ENCODE assay signal across 8 cellular contexts in genomic region chrX:57908972-57909594, GRCh38. TPM values are rescaled to one million over a fixed set of nuclear protein-coding genes. Genes with fewer than 3 reads are reported as not detected.
DNase-seq lines count a peak whose midpoint lies in the region; ATAC-seq and TF ChIP-seq lines count a peak whose summit lies in the region.
"Not testable (repeated sequence)": the region's sequence is repeated elsewhere in the genome, so short reads cannot be mapped to it uniquely, and the experiment has no call there.

No MANE protein-coding gene starts in this region.

- CTCF ChIA-PET in HCT116 (lab: Charles Lee), result not testable (repeated sequence)

- TF ChIP-seq CTCF in HCT116 (IDR thresholded peaks at IDR 0.05 in 2 of 3, conservative IDR thresholded peaks at IDR 0.05 in 1 of 3; ENCODE audit: borderline replicate concordance in 1 of 3, insufficient read depth in 1 of 3, low read depth in 2 of 3, low read length in 2 of 3); heart left ventricle (IDR thresholded peaks at IDR 0.05): not testable (repeated sequence)

- H3K9ac ChIP-seq in BLaER1 treated with 17β-estradiol and CSF1 and Interleukin-3, amounts not matched to agents 10 nM and 100 nM, result peak overlapping the region in 9 of 11 experiments; percentile 71 to 85 (median 83); a peak in 13 of 22 replicates
- H3K9ac ChIP-seq in HCT116 (ENCODE audit: low read length), result peak overlapping the region; percentile 60; the same call in 1 of the 2 replicates

- H3K4me3 Mint-ChIP-seq in activated T-cell treated with anti-CD3 and anti-CD28 coated beads, Interleukin-2, amount 50 U/mL, for 24 hours, result peak overlapping the region; percentile 51
- peak overlapping the region; percentile 22 to 74 (median 44) for H3K4me3 Mint-ChIP-seq in naive B cell

- not testable (repeated sequence) for DNase-seq in HCT116 (ENCODE audit: low read depth, low spot score); activated T-cell treated with anti-CD3 and anti-CD28 coated beads, Interleukin-2, amount 50 U/mL, for 24 hours; heart left ventricle
- DNase-seq in NCI-H748 (lab: John Stamatoyannopoulos, UW; ENCODE audit: unreplicated experiment) (peak; percentile 86), cerebellum (ENCODE audit: low spot score) (peak; percentile 8), naive B cell (peak; percentile 3)

- H4K20me1 ChIP-seq in BLaER1 treated with 17β-estradiol and CSF1 and Interleukin-3, amounts not matched to agents 10 nM and 100 nM; HCT116 (ENCODE audit: insufficient read depth): not testable (repeated sequence)

- H3K9me2 ChIP-seq in HCT116 (ENCODE audit: insufficient read depth), result not testable (repeated sequence)

- not testable (repeated sequence) for BruUV-seq in HCT116 (replicated peaks; lab: Mats Ljungman, UMichigan)

- H3K27me3 Mint-ChIP-seq in activated T-cell treated with anti-CD3 and anti-CD28 coated beads, Interleukin-2, amount 50 U/mL, for 24 hours, result peaks cover 23% of the 10 kb centered on the region
- not testable (repeated sequence) for H3K27me3 Mint-ChIP-seq in naive B cell

- H3K9me3 Mint-ChIP-seq in activated T-cell treated with anti-CD3 and anti-CD28 coated beads, Interleukin-2, amount 50 U/mL, for 24 hours; naive B cell: not testable (repeated sequence)

- H3K4me1 Mint-ChIP-seq in activated T-cell treated with anti-CD3 and anti-CD28 coated beads, Interleukin-2, amount 50 U/mL, for 24 hours (ENCODE audit: low read depth), result peaks cover 38% of the 10 kb centered on the region
- peaks cover 4 to 37% (median 12%) of the 10 kb centered on the region in 3 donors for H3K4me1 Mint-ChIP-seq in naive B cell

- 46 to 68% (median 62%) methylated on average over 26 to 28 of the region's 28 CpGs for WGBS in heart left ventricle, 4 donors

- TF ChIP-seq RAD21 in HCT116 (IDR thresholded peaks at IDR 0.05; ENCODE audit: low read depth), result not testable (repeated sequence)

- not testable (repeated sequence) for H3K36me3 ChIP-seq in BLaER1 treated with 17β-estradiol and CSF1 and Interleukin-3, amounts not matched to agents 10 nM and 100 nM; HCT116 (ENCODE audit: control insufficient read depth in 1 of 2, insufficient read depth in 2 of 2, low read length in 2 of 2); heart left ventricle

- peak overlapping the region in 10 of 11 experiments; percentile 38 to 74 (median 56); a peak in 18 of 22 replicates for H3K4me2 ChIP-seq in BLaER1 treated with 17β-estradiol and CSF1 and Interleukin-3, amounts not matched to agents 10 nM and 100 nM
- H3K4me2 ChIP-seq in HCT116 (ENCODE audit: low read length), result peak overlapping the region; percentile 67

- not testable (repeated sequence) for TF ChIP-seq POLR2A in HCT116 (IDR thresholded peaks at IDR 0.05; ENCODE audit: borderline replicate concordance, extremely low read depth, insufficient read depth, insufficient read length); heart left ventricle (IDR thresholded peaks at IDR 0.05)

- not testable (repeated sequence) for H3K27me3 ChIP-seq in BLaER1 treated with 17β-estradiol and CSF1 and Interleukin-3, amounts not matched to agents 10 nM and 100 nM; HCT116 (ENCODE audit: insufficient read depth, low read length); heart left ventricle

- peaks cover 5 to 20% (median 8%) of the 10 kb centered on the region in 10 experiments; a peak in 14 of 20 replicates for H3K4me1 ChIP-seq in BLaER1 treated with 17β-estradiol and CSF1 and Interleukin-3, amounts not matched to agents 10 nM and 100 nM
- not testable (repeated sequence) for H3K4me1 ChIP-seq in HCT116 (ENCODE audit: control insufficient read depth in 1 of 2, insufficient read depth in 2 of 2, low read length in 2 of 2)
- peaks cover 0 to 35% (median 4%) of the 10 kb centered on the region in 12 donors for H3K4me1 ChIP-seq in heart left ventricle

- peak; percentile 29; the same call in 1 of the 2 replicates for ATAC-seq in HCT116
- peak in 2 of 4 donors; percentile 10 to 36 for ATAC-seq in heart left ventricle
- ATAC-seq in naive B cell (ENCODE audit: low read depth in 2 of 2), result not testable (repeated sequence)

- H3K27ac Mint-ChIP-seq in activated T-cell treated with anti-CD3 and anti-CD28 coated beads, Interleukin-2, amount 50 U/mL, for 24 hours, result not testable (repeated sequence)
- H3K27ac Mint-ChIP-seq in naive B cell, result peak overlapping the region in 2 of 6 donors; percentile 57 to 88

- H3K9me3 ChIP-seq in BLaER1 treated with 17β-estradiol and CSF1 and Interleukin-3, amounts not matched to agents 10 nM and 100 nM (replicated peaks in 1 of 11), result peaks cover 0 to 10% (median 5%) of the 10 kb centered on the region in 11 experiments; a peak in 6 of 22 replicates
- not testable (repeated sequence) for H3K9me3 ChIP-seq in HCT116 (ENCODE audit: control insufficient read depth in 1 of 2, insufficient read depth in 1 of 2, low read depth in 1 of 2, low read length in 2 of 2); heart left ventricle

- H3K27ac ChIP-seq in BLaER1 treated with 17β-estradiol and CSF1 and Interleukin-3, amounts not matched to agents 10 nM and 100 nM, result peak overlapping the region in 7 of 11 experiments; percentile 72 to 83 (median 78); a peak in 7 of 22 replicates
- H3K27ac ChIP-seq in HCT116 (ENCODE audit: low read depth, low read length) (peak overlapping the region; percentile 71), heart left ventricle (peak overlapping the region; percentile 80 to 97 (median 90)), temporal lobe (ENCODE audit: low read depth, low read length) (peak overlapping the region; percentile 74)

- RAD21 ChIA-PET in HCT116 (lab: Charles Lee; ENCODE audit: low non-redundant PET in 1 of 2, low total read pairs in 2 of 2, uncharacterized antibody in 2 of 2, unreplicated experiment in 2 of 2), result not testable (repeated sequence)

- H3K4me3 ChIP-seq in BLaER1 treated with 17β-estradiol and CSF1 and Interleukin-3, amounts not matched to agents 10 nM and 100 nM, result peak overlapping the region; percentile 47 to 69 (median 58)
- H3K4me3 ChIP-seq in HCT116 (replicated peaks in 1 of 2; ENCODE audit: low read depth in 1 of 2, low read length in 2 of 2) (peak overlapping the region; percentile 39 to 53), heart left ventricle (peak overlapping the region; percentile 2 to 75 (median 58))

- intact Hi-C loops in HCT116 (cut with micrococcal nuclease) (loop anchor here (5.0 kb wide), 1 partner anchor 317 kb away; the partner anchor contains the start of gene ZXDB), heart left ventricle (cut with DNase I) (loop anchor here in 1 of 10 donors (10.0 kb wide), 1 partner anchor 1164 kb away; no protein-coding TSS in a partner anchor)

- POLR2A ChIA-PET in HCT116 (lab: Charles Lee), result not testable (repeated sequence)

- H3K79me2 ChIP-seq in HCT116 (ENCODE audit: insufficient read depth, low read length), result not testable (repeated sequence)

- H2AFZ ChIP-seq in HCT116 (ENCODE audit: low read depth, low read length, poor library complexity, severe bottlenecking), result not testable (repeated sequence)

- peaks cover 33% of the 10 kb centered on the region for H3K36me3 Mint-ChIP-seq in activated T-cell treated with anti-CD3 and anti-CD28 coated beads, Interleukin-2, amount 50 U/mL, for 24 hours (ENCODE audit: low read depth)
- H3K36me3 Mint-ChIP-seq in naive B cell, result not testable (repeated sequence)

RNA-seq across cellular contexts. Expression of gene ZXDA, which starts 1.2 kb away (rescaled TPM):
- total RNA-seq in HCT116 (2021; ENCODE audit: unreplicated experiment), result 3.8 TPM
- polyA plus RNA-seq in HCT116 (2012), result 1.6 and 1.7 TPM in 2 replicates
- 18.5 TPM for total RNA-seq in cerebellum
- total RNA-seq in heart left ventricle, result 1 to 10 TPM; 2.8 to 6.3 (median 5.2) TPM
- polyA plus RNA-seq in heart left ventricle, result 1 to 10 TPM in 1 of 2 donors, under 1 TPM in 1; 0.53 to 1.4 TPM
- polyA plus RNA-seq in naive B cell (ENCODE audit: low read depth in 6 of 6), result 1 to 10 TPM in 5 of 6 donors, under 1 TPM in 1; 0.10 to 8.9 (median 6.3) TPM
- total RNA-seq in temporal lobe, result 17.0 TPM
